In genomic region chr16:48365030-48365600, GRCh38 we compare ENCODE assay signal across 8 cellular contexts. TPM values are rescaled to one million over a fixed set of nuclear protein-coding genes. Genes with fewer than 3 reads are reported as not detected.
DNase-seq lines count a peak whose midpoint lies in the region; FAIRE-seq and TF ChIP-seq lines count a peak whose summit lies in the region.

No MANE protein-coding gene starts in this region.

- no peaks in the 10 kb centered on the region for H3K27me3 ChIP-seq in H9 (ENCODE audit: insufficient read depth, low read length)
- no peaks in the 10 kb centered on the region for H3K27me3 ChIP-seq in hepatocyte
- no peaks in the 10 kb centered on the region for H3K27me3 ChIP-seq in small intestine (ENCODE audit: control insufficient read depth in 2 of 2, insufficient read depth in 2 of 2, low read length in 2 of 2)

- H3K9me2 ChIP-seq in hepatocyte (replicated peaks; ENCODE audit: insufficient read depth) = no peaks in the 10 kb centered on the region

- no peak overlapping the region for H2BK120ac ChIP-seq in H9 (ENCODE audit: low read depth, low read length, poor library complexity, severe bottlenecking)

- peak overlapping the region; percentile 93 to 98 (median 94) for H3K27ac Mint-ChIP-seq in H9
- H3K27ac Mint-ChIP-seq in activated CD4-positive, alpha-beta memory T cell treated with anti-CD3 and anti-CD28 coated beads, Interleukin-2, amount 10 ng/mL, durations not matched to agents 7 days and 5 days = peak overlapping the region; percentile 99

- H2BK5ac ChIP-seq in H9 (ENCODE audit: insufficient read length, low read length) = no peak overlapping the region

- no peak overlapping the region for H2BK15ac ChIP-seq in H9 (ENCODE audit: low read depth, low read length)

- peaks cover 2% of the 10 kb centered on the region for H3K4me1 ChIP-seq in H9 (ENCODE audit: insufficient read depth, low read length)
- peaks cover 28% of the 10 kb centered on the region for H3K4me1 ChIP-seq in hepatocyte (ENCODE audit: insufficient read depth)
- H3K4me1 ChIP-seq in small intestine (ENCODE audit: control insufficient read depth in 2 of 2, insufficient read depth in 1 of 2, low read depth in 1 of 2, low read length in 1 of 2) = peaks cover 8 to 12% of the 10 kb centered on the region in 2 donors

- WGBS in H9 (ENCODE audit: extremely low coverage, insufficient read length, low lambda C conversion rate) = no CpG with 5 or more reads among the region's 15 CpGs
- 61% methylated on average over 15 of the region's 15 CpGs for WGBS in hepatocyte (ENCODE audit: low lambda C conversion rate, missing lambda C conversion rate)
- 37 to 52% (median 50%) methylated on average over 15 of the region's 15 CpGs for WGBS in small intestine, 3 donors

- peaks cover 40 to 45% of the 10 kb centered on the region in 2 experiments for H3K4me1 Mint-ChIP-seq in H9
- peaks cover 55% of the 10 kb centered on the region for H3K4me1 Mint-ChIP-seq in activated CD4-positive, alpha-beta memory T cell treated with anti-CD3 and anti-CD28 coated beads, Interleukin-2, amount 10 ng/mL, durations not matched to agents 7 days and 5 days

- no peak overlapping the region for H4K91ac ChIP-seq in H9 (ENCODE audit: insufficient read length, low read depth, low read length)

- H2BK12ac ChIP-seq in H9 (ENCODE audit: insufficient read length, low read depth, low read length) = no peak overlapping the region

- peak overlapping the region; percentile 64 to 84 for H3K4me3 Mint-ChIP-seq in H9
- H3K4me3 Mint-ChIP-seq in activated CD4-positive, alpha-beta memory T cell treated with anti-CD3 and anti-CD28 coated beads, Interleukin-2, amount 10 ng/mL, durations not matched to agents 7 days and 5 days = peak overlapping the region; percentile 90

- H3K23me2 ChIP-seq in H9 (ENCODE audit: insufficient read length, low read depth, low read length, poor library complexity, severe bottlenecking) = peaks cover 4% of the 10 kb centered on the region

- H2AFZ ChIP-seq in H9 (ENCODE audit: low read length) (no peak overlapping the region), hepatocyte (no peak overlapping the region)

- no peak overlapping the region for H2BK20ac ChIP-seq in H9 (ENCODE audit: low read depth, low read length, poor library complexity, severe bottlenecking)

- peak overlapping the region; percentile 21 for H3K9ac ChIP-seq in H9 (ENCODE audit: extremely low read depth, insufficient read length, low read length)

- no peaks in the 10 kb centered on the region for H3K79me1 ChIP-seq in H9 (ENCODE audit: insufficient read depth, low read depth, low read length, poor library complexity, severe bottlenecking)

- H3K4me3 ChIP-seq in hepatocyte = peak overlapping the region; percentile 23
- peak overlapping the region in 1 of 2 donors; percentile 72 for H3K4me3 ChIP-seq in small intestine (ENCODE audit: low read depth in 1 of 2, low read length in 2 of 2)

- H3K27ac ChIP-seq in H9 (ENCODE audit: insufficient read length, low read depth, low read length) (no peak overlapping the region), hepatocyte (peak overlapping the region; percentile 97), small intestine (ENCODE audit: low read depth in 1 of 2, low read length in 1 of 2) (peak overlapping the region; percentile 71 to 89)

- no peak for DNase-seq in H9
- DNase-seq in activated CD4-positive, alpha-beta memory T cell treated with anti-CD3 and anti-CD28 coated beads, Interleukin-2, amount 10 ng/mL, durations not matched to agents 7 days and 5 days = no peak
- DNase-seq in hepatocyte (ENCODE audit: low spot score) = peak; percentile 44
- DNase-seq in small intestine = peak; percentile 29
- no peak for DNase-seq in NOMO-1 (lab: John Stamatoyannopoulos, UW; ENCODE audit: unreplicated experiment in 2 of 2)
- DNase-seq in kidney glomerular epithelial cell (lab: John Stamatoyannopoulos, UW) = no peak
- DNase-seq in NCI-H1436 treated with DMSO at 0.1 percent for 48 hours (lab: John Stamatoyannopoulos, UW) = no peak
- DNase-seq in AML-193 (lab: John Stamatoyannopoulos, UW) = no peak

- H3T11ph ChIP-seq in H9 (ENCODE audit: low read length) = no peak overlapping the region

- H3K14ac ChIP-seq in H9 (ENCODE audit: insufficient read depth, low read length) = peak overlapping the region; percentile 27; the same call in 1 of the 2 replicates

- no peak overlapping the region for H3K56ac ChIP-seq in H9 (ENCODE audit: insufficient read length, low read depth, low read length)

- H3K36me3 ChIP-seq in hepatocyte (replicated peaks; ENCODE audit: insufficient read depth, low read depth) (no peaks in the 10 kb centered on the region), small intestine (ENCODE audit: control insufficient read depth in 2 of 2, insufficient read depth in 2 of 2, low read length in 2 of 2) (no peaks in the 10 kb centered on the region)

- CTCF ChIA-PET in activated CD4-positive, alpha-beta memory T cell treated with anti-CD3 and anti-CD28 coated beads, Interleukin-2, amount 10 ng/mL, durations not matched to agents 7 days and 5 days (lab: Charles Lee) = interaction anchor here (0.8 to 6.4 kb wide), 4 partner anchors 10 to 258 kb away, joined by 3 to 54 read pairs (median 16); no protein-coding TSS in a partner anchor

- H4K8ac ChIP-seq in H9 (replicated peaks; ENCODE audit: insufficient read length, low read depth, low read length) = no peak overlapping the region

- TF ChIP-seq CTCF in H9 (conservative IDR thresholded peaks at IDR 0.05) = no peak
- TF ChIP-seq CTCF in hepatocyte (IDR thresholded peaks at IDR 0.05; ENCODE audit: poor library complexity) = no peak

- H4K20me1 ChIP-seq in H9 (ENCODE audit: control insufficient read depth, insufficient read depth, insufficient read length) (no peaks in the 10 kb centered on the region), hepatocyte (ENCODE audit: insufficient read depth, poor library complexity, severe bottlenecking) (peaks cover 84% of the 10 kb centered on the region)

- H3K9me3 Mint-ChIP-seq in H9 = no peaks in the 10 kb centered on the region; a peak in 1 of 5 replicates
- H3K9me3 Mint-ChIP-seq in activated CD4-positive, alpha-beta memory T cell treated with anti-CD3 and anti-CD28 coated beads, Interleukin-2, amount 10 ng/mL, durations not matched to agents 7 days and 5 days = no peaks in the 10 kb centered on the region

- peaks cover 44% of the 10 kb centered on the region; the same call in 1 of the 2 replicates for H3K79me2 ChIP-seq in H9 (ENCODE audit: insufficient read depth, low read length)
- H3K79me2 ChIP-seq in hepatocyte = peaks cover 97% of the 10 kb centered on the region

- H3K18ac ChIP-seq in H9 (ENCODE audit: insufficient read length, low read depth, low read length) = no peak overlapping the region

- peaks cover 0 to 16% (median 5%) of the 10 kb centered on the region in 3 experiments; a peak in 6 of 7 replicates for H3K36me3 Mint-ChIP-seq in H9 (ENCODE audit: insufficient read depth in 1 of 3, low read depth in 3 of 3)
- peaks cover 15% of the 10 kb centered on the region for H3K36me3 Mint-ChIP-seq in activated CD4-positive, alpha-beta memory T cell treated with anti-CD3 and anti-CD28 coated beads, Interleukin-2, amount 10 ng/mL, durations not matched to agents 7 days and 5 days (ENCODE audit: low read depth)

- no peak overlapping the region for H3K4ac ChIP-seq in H9 (ENCODE audit: low read depth, low read length)

- no peak overlapping the region for H4K5ac ChIP-seq in H9 (ENCODE audit: insufficient read length, low read depth, low read length)

- H3K27me3 Mint-ChIP-seq in H9 (ENCODE audit: low read depth) = no peaks in the 10 kb centered on the region
- H3K27me3 Mint-ChIP-seq in activated CD4-positive, alpha-beta memory T cell treated with anti-CD3 and anti-CD28 coated beads, Interleukin-2, amount 10 ng/mL, durations not matched to agents 7 days and 5 days = no peaks in the 10 kb centered on the region

- H3K4me2 ChIP-seq in H9 (ENCODE audit: insufficient read depth, insufficient read length, low read length) (peak overlapping the region; percentile 56), hepatocyte (peak overlapping the region; percentile 91)

- H3K9me3 ChIP-seq in H9 (ENCODE audit: control insufficient read depth, low read depth, low read length) (no peaks in the 10 kb centered on the region), hepatocyte (ENCODE audit: low read depth) (no peaks in the 10 kb centered on the region), small intestine (ENCODE audit: control insufficient read depth, low read depth) (no peaks in the 10 kb centered on the region)

- no peak for FAIRE-seq in small intestine (lab: Jason Lieb, UNC)

- POLR2A ChIA-PET in activated CD4-positive, alpha-beta memory T cell treated with anti-CD3 and anti-CD28 coated beads, Interleukin-2, amount 10 ng/mL, durations not matched to agents 7 days and 5 days (lab: Charles Lee) = interaction anchor here (0.7 to 4.7 kb wide), 12 partner anchors 9 to 265 kb away, joined by 3 to 79 read pairs (median 6); partner anchors contain the start of genes N4BP1 and SIAH1

- no peak overlapping the region for H2AK5ac ChIP-seq in H9 (ENCODE audit: insufficient read length, low read length)

- no peak overlapping the region for H3K23ac ChIP-seq in H9 (ENCODE audit: insufficient read length, low read depth, low read length)

RNA-seq across cellular contexts. Expression of gene SIAH1, which starts 20.1 kb away (rescaled TPM):
- total RNA-seq in H9 (2021) (32.8 and 33.2 TPM in 2 replicates), hepatocyte (40.3 and 45.5 TPM in 2 replicates)
- total RNA-seq in activated CD4-positive, alpha-beta memory T cell treated with anti-CD3 and anti-CD28 coated beads, Interleukin-2, amount 10 ng/mL, durations not matched to agents 7 days and 5 days = 10 to 100 TPM; 16.1 to 16.5 TPM
- polyA plus RNA-seq in hepatocyte (38.8 and 39.2 TPM in 2 replicates), small intestine (10 to 100 TPM; 18.8 to 21.1 (median 20.0) TPM)

Comparison
In these comparisons a context has a peak if more than half of its experiments do, and no peak if none do; other contexts are left out.
1. DNase-seq: peak in hepatocyte (single experiment) and small intestine (single experiment); none in H9 (single experiment), activated CD4-positive, alpha-beta memory T cell treated with anti-CD3 and anti-CD28 coated beads, Interleukin-2, amount 10 ng/mL, durations not matched to agents 7 days and 5 days (single experiment), NOMO-1 (0 of 2), kidney glomerular epithelial cell (single experiment), NCI-H1436 treated with DMSO at 0.1 percent for 48 hours (single experiment) and AML-193 (0 of 2).